ENCODE assay signal across 1 cellular context in the genomic region with DNA sequence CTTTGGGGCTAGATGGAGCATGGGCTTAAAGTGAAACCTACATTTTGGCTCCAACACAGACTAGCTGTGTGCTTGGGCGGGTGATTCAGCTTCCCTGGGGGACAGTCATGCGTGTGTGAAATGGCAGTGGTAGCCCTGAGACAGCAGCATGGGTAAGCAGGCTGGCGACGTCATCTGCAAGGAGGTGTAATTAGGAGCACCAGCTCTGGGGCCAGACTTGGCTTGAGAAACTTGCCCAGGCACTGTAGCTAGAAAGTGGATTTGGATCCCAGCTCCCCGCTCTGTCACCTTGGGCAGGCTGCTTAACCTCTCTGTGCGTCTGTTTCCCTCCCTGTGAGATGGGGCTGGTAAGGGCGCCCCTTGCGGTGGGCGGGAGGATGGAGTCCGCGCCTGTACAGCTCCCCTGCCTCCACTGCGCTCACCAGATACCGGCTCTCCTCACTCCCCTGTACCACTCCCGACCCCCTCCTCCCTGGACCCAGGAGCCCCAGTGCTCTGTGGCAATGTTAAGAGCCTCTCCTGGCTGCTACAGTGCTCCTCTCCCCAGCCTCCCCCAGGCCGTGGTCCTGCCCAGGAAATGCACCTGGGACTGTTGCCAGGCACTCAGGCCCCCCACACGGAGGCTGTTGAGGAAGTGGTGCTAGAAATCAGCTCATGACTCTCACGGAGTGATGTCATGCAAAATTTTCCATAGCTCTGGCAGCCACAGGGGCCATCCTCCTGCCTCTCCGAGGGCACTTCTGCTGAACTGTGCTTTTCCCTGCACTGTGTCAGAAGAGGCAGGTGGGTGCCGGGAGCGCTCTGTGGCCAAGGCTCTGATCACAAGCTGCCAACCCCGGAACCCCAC.
TF ChIP-seq lines count a peak whose summit lies in the region.

No MANE protein-coding gene starts in this region.

TF ChIP-seq in HepG2, 621 proteins besides CTCF, POLR2A, EP300 and RAD21 (continued from another document and continues in another):
- TF ChIP-seq, protein P1, sequence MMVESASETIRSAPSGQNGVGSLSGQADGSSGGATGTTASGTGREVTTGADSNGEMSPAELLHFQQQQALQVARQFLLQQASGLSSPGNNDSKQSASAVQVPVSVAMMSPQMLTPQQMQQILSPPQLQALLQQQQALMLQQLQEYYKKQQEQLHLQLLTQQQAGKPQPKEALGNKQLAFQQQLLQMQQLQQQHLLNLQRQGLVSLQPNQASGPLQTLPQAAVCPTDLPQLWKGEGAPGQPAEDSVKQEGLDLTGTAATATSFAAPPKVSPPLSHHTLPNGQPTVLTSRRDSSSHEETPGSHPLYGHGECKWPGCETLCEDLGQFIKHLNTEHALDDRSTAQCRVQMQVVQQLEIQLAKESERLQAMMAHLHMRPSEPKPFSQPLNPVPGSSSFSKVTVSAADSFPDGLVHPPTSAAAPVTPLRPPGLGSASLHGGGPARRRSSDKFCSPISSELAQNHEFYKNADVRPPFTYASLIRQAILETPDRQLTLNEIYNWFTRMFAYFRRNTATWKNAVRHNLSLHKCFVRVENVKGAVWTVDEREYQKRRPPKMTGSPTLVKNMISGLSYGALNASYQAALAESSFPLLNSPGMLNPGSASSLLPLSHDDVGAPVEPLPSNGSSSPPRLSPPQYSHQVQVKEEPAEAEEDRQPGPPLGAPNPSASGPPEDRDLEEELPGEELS (CRISPR knock-in tag; IDR thresholded peaks at IDR 0.05) = peak; percentile 54
- TF ChIP-seq KAT2B (IDR thresholded peaks at IDR 0.05; ENCODE audit: borderline replicate concordance, low read depth, low read length) (no peak), HNRNPLL (IDR thresholded peaks at IDR 0.05; ENCODE audit: low read depth, low read length, poor library complexity, severe bottlenecking) (no peak), ZNF337 (CRISPR knock-in tag; IDR thresholded peaks at IDR 0.05; ENCODE audit: borderline replicate concordance, low read depth) (no peak), ZNF263 (CRISPR knock-in tag; IDR thresholded peaks at IDR 0.05) (peak; percentile 95), CBX5 (CRISPR knock-in tag; IDR thresholded peaks at IDR 0.05; ENCODE audit: borderline replicate concordance) (no peak), TCF7 (IDR thresholded peaks at IDR 0.05; ENCODE audit: low read depth) (no peak), ZNF235 (CRISPR knock-in tag; IDR thresholded peaks at IDR 0.05; ENCODE audit: borderline replicate concordance) (0 out of 2 replicates have a peak, but pooled peaks have one; percentile 11), GATAD2A (CRISPR knock-in tag; IDR thresholded peaks at IDR 0.05) (peak; percentile 51; the same call in 1 of the 2 replicates), HOXA3 (CRISPR knock-in tag; IDR thresholded peaks at IDR 0.05) (peak; percentile 64; the same call in 1 of the 2 replicates), ZBTB1 (CRISPR knock-in tag; IDR thresholded peaks at IDR 0.05; ENCODE audit: borderline replicate concordance) (no peak), ZNF644 (CRISPR knock-in tag; IDR thresholded peaks at IDR 0.05; ENCODE audit: low read depth) (no peak), ZNF766 (CRISPR knock-in tag; IDR thresholded peaks at IDR 0.05; ENCODE audit: borderline replicate concordance) (no peak), FOXA3 (CRISPR knock-in tag; IDR thresholded peaks at IDR 0.05) (no peak), MEIS1 (CRISPR knock-in tag; IDR thresholded peaks at IDR 0.05; ENCODE audit: borderline replicate concordance) (no peak), ZNF530 (CRISPR knock-in tag; IDR thresholded peaks at IDR 0.05; ENCODE audit: low read depth) (no peak), ZBTB20 (CRISPR knock-in tag; IDR thresholded peaks at IDR 0.05; ENCODE audit: borderline replicate concordance, low read depth) (no peak), NFRKB (IDR thresholded peaks at IDR 0.05) (no peak), ZNF747 (CRISPR knock-in tag; IDR thresholded peaks at IDR 0.05; ENCODE audit: borderline replicate concordance) (no peak), ZSCAN29 (CRISPR knock-in tag; conservative IDR thresholded peaks at IDR 0.05) (no peak), CEBPG (CRISPR knock-in tag; IDR thresholded peaks at IDR 0.05) (peak; percentile 23; the same call in 1 of the 2 replicates), XRCC5 (optimal IDR thresholded peaks at IDR 0.05; ENCODE audit: low read length) (peak; percentile 54), ZNF329 (CRISPR knock-in tag; IDR thresholded peaks at IDR 0.05; ENCODE audit: low read depth) (no peak), ZNF616 (CRISPR knock-in tag; IDR thresholded peaks at IDR 0.05; ENCODE audit: low read depth) (no peak), ZNF501 (CRISPR knock-in tag; IDR thresholded peaks at IDR 0.05) (no peak; the same call in 1 of the 2 replicates), ETV5 (CRISPR knock-in tag; IDR thresholded peaks at IDR 0.05; ENCODE audit: borderline replicate concordance) (peak; percentile 79; the same call in 1 of the 2 replicates), ZNF761 (CRISPR knock-in tag; conservative IDR thresholded peaks at IDR 0.05) (no peak), RORA (CRISPR knock-in tag; IDR thresholded peaks at IDR 0.05) (no peak), SSRP1 (CRISPR knock-in tag; IDR thresholded peaks at IDR 0.05) (no peak), ZBTB38 (CRISPR knock-in tag; IDR thresholded peaks at IDR 0.05) (peak; percentile 67), ASH2L (IDR thresholded peaks at IDR 0.05; ENCODE audit: insufficient read length, low read depth, low read length) (no peak), ZNF556 (CRISPR knock-in tag; IDR thresholded peaks at IDR 0.05; ENCODE audit: borderline replicate concordance) (no peak), MAFK (conservative IDR thresholded peaks at IDR 0.05 in 1 of 2, IDR thresholded peaks at IDR 0.05 in 1 of 2; ENCODE audit: low read length in 2 of 2) (no peak)
- TF ChIP-seq, protein P2, sequence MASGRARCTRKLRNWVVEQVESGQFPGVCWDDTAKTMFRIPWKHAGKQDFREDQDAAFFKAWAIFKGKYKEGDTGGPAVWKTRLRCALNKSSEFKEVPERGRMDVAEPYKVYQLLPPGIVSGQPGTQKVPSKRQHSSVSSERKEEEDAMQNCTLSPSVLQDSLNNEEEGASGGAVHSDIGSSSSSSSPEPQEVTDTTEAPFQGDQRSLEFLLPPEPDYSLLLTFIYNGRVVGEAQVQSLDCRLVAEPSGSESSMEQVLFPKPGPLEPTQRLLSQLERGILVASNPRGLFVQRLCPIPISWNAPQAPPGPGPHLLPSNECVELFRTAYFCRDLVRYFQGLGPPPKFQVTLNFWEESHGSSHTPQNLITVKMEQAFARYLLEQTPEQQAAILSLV (CRISPR knock-in tag; IDR thresholded peaks at IDR 0.05; ENCODE audit: borderline replicate concordance) = peak; percentile 90
- TF ChIP-seq, protein P3, sequence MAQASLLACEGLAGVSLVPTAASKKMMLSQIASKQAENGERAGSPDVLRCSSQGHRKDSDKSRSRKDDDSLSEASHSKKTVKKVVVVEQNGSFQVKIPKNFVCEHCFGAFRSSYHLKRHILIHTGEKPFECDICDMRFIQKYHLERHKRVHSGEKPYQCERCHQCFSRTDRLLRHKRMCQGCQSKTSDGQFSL (CRISPR knock-in tag; IDR thresholded peaks at IDR 0.05) = 0 out of 2 replicates have a peak, but pooled peaks have one; percentile 45
- TF ChIP-seq, protein P4, sequence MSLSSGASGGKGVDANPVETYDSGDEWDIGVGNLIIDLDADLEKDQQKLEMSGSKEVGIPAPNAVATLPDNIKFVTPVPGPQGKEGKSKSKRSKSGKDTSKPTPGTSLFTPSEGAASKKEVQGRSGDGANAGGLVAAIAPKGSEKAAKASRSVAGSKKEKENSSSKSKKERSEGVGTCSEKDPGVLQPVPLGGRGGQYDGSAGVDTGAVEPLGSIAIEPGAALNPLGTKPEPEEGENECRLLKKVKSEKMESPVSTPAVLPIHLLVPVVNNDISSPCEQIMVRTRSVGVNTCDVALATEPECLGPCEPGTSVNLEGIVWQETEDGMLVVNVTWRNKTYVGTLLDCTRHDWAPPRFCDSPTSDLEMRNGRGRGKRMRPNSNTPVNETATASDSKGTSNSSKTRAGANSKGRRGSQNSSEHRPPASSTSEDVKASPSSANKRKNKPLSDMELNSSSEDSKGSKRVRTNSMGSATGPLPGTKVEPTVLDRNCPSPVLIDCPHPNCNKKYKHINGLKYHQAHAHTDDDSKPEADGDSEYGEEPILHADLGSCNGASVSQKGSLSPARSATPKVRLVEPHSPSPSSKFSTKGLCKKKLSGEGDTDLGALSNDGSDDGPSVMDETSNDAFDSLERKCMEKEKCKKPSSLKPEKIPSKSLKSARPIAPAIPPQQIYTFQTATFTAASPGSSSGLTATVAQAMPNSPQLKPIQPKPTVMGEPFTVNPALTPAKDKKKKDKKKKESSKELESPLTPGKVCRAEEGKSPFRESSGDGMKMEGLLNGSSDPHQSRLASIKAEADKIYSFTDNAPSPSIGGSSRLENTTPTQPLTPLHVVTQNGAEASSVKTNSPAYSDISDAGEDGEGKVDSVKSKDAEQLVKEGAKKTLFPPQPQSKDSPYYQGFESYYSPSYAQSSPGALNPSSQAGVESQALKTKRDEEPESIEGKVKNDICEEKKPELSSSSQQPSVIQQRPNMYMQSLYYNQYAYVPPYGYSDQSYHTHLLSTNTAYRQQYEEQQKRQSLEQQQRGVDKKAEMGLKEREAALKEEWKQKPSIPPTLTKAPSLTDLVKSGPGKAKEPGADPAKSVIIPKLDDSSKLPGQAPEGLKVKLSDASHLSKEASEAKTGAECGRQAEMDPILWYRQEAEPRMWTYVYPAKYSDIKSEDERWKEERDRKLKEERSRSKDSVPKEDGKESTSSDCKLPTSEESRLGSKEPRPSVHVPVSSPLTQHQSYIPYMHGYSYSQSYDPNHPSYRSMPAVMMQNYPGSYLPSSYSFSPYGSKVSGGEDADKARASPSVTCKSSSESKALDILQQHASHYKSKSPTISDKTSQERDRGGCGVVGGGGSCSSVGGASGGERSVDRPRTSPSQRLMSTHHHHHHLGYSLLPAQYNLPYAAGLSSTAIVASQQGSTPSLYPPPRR (CRISPR knock-in tag; IDR thresholded peaks at IDR 0.05; ENCODE audit: borderline replicate concordance) = no peak
- TF ChIP-seq, protein P5, sequence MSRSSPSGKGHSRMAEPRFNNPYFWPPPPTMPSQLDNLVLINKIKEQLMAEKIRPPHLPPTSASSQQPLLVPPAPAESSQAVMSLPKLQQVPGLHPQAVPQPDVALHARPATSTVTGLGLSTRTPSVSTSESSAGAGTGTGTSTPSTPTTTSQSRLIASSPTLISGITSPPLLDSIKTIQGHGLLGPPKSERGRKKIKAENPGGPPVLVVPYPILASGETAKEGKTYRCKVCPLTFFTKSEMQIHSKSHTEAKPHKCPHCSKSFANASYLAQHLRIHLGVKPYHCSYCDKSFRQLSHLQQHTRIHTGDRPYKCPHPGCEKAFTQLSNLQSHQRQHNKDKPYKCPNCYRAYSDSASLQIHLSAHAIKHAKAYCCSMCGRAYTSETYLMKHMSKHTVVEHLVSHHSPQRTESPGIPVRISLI (CRISPR knock-in tag; IDR thresholded peaks at IDR 0.05; ENCODE audit: borderline replicate concordance) = no peak
- TF ChIP-seq, protein P6, sequence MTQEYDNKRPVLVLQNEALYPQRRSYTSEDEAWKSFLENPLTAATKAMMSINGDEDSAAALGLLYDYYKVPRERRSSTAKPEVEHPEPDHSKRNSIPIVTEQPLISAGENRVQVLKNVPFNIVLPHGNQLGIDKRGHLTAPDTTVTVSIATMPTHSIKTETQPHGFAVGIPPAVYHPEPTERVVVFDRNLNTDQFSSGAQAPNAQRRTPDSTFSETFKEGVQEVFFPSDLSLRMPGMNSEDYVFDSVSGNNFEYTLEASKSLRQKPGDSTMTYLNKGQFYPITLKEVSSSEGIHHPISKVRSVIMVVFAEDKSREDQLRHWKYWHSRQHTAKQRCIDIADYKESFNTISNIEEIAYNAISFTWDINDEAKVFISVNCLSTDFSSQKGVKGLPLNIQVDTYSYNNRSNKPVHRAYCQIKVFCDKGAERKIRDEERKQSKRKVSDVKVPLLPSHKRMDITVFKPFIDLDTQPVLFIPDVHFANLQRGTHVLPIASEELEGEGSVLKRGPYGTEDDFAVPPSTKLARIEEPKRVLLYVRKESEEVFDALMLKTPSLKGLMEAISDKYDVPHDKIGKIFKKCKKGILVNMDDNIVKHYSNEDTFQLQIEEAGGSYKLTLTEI (CRISPR knock-in tag; conservative IDR thresholded peaks at IDR 0.05) = no peak
- TF ChIP-seq, protein P7, sequence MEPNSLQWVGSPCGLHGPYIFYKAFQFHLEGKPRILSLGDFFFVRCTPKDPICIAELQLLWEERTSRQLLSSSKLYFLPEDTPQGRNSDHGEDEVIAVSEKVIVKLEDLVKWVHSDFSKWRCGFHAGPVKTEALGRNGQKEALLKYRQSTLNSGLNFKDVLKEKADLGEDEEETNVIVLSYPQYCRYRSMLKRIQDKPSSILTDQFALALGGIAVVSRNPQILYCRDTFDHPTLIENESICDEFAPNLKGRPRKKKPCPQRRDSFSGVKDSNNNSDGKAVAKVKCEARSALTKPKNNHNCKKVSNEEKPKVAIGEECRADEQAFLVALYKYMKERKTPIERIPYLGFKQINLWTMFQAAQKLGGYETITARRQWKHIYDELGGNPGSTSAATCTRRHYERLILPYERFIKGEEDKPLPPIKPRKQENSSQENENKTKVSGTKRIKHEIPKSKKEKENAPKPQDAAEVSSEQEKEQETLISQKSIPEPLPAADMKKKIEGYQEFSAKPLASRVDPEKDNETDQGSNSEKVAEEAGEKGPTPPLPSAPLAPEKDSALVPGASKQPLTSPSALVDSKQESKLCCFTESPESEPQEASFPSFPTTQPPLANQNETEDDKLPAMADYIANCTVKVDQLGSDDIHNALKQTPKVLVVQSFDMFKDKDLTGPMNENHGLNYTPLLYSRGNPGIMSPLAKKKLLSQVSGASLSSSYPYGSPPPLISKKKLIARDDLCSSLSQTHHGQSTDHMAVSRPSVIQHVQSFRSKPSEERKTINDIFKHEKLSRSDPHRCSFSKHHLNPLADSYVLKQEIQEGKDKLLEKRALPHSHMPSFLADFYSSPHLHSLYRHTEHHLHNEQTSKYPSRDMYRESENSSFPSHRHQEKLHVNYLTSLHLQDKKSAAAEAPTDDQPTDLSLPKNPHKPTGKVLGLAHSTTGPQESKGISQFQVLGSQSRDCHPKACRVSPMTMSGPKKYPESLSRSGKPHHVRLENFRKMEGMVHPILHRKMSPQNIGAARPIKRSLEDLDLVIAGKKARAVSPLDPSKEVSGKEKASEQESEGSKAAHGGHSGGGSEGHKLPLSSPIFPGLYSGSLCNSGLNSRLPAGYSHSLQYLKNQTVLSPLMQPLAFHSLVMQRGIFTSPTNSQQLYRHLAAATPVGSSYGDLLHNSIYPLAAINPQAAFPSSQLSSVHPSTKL (CRISPR knock-in tag; IDR thresholded peaks at IDR 0.05) = peak; percentile 64; the same call in 1 of the 2 replicates
- TF ChIP-seq, protein P8, sequence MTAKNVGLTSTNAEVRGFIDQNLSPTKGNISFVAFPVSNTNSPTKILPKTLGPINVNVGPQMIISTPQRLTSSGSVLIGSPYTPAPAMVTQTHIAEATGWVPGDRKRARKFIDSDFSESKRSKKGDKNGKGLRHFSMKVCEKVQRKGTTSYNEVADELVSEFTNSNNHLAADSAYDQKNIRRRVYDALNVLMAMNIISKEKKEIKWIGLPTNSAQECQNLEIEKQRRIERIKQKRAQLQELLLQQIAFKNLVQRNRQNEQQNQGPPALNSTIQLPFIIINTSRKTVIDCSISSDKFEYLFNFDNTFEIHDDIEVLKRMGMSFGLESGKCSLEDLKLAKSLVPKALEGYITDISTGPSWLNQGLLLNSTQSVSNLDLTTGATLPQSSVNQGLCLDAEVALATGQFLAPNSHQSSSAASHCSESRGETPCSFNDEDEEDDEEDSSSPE (CRISPR knock-in tag; IDR thresholded peaks at IDR 0.05) = no peak
- TF ChIP-seq, protein P9, sequence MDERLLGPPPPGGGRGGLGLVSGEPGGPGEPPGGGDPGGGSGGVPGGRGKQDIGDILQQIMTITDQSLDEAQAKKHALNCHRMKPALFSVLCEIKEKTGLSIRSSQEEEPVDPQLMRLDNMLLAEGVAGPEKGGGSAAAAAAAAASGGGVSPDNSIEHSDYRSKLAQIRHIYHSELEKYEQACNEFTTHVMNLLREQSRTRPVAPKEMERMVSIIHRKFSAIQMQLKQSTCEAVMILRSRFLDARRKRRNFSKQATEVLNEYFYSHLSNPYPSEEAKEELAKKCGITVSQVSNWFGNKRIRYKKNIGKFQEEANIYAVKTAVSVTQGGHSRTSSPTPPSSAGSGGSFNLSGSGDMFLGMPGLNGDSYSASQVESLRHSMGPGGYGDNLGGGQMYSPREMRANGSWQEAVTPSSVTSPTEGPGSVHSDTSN (CRISPR knock-in tag; IDR thresholded peaks at IDR 0.05) = no peak
